In genomic region chr15:35506272-35506870, GRCh38 we compare ENCODE assay signal across 25 cellular contexts. TPM values are rescaled to one million over a fixed set of nuclear protein-coding genes. Genes with fewer than 3 reads are reported as not detected.
A peak's percentile ranks its signal among the peaks of the same experiment; 100 is the strongest.
DNase-seq lines count a peak whose midpoint lies in the region; ATAC-seq, FAIRE-seq and TF ChIP-seq lines count a peak whose summit lies in the region.
"Had no signal": no experiment of that assay in that cellular context is flagged by ENCODE, and none has a peak within 500 bp of the region (broad histone marks: within the 10 kb centered on the region; RNA-seq: fewer than 3 reads in every experiment).

No MANE protein-coding gene starts in this region.

- no peaks in the 10 kb centered on the region for H3K36me3 ChIP-seq in HepG2 (replicated peaks in 1 of 2; ENCODE audit: control insufficient read depth in 1 of 2, insufficient read depth in 2 of 2, low read length in 2 of 2)
- H3K36me3 ChIP-seq in right lobe of liver: no peaks in the 10 kb centered on the region
- no peaks in the 10 kb centered on the region for H3K36me3 ChIP-seq in Panc1 (ENCODE audit: control insufficient read depth, insufficient read depth, low read length)
- H3K36me3 ChIP-seq: heart left ventricle, neutrophil had no signal

- DNase-seq in HepG2 (ENCODE audit: low spot score) (peak; percentile 79), right lobe of liver (no peak), Panc1 (ENCODE audit: low read depth, low spot score) (no peak), left colon (no peak), KBM-7 (no peak), NCI-H774 (lab: John Stamatoyannopoulos, UW) (no peak), OCI-M2 (lab: John Stamatoyannopoulos, UW; ENCODE audit: unreplicated experiment) (no peak)
- DNase-seq: activated CD4-positive, alpha-beta T cell treated with anti-CD3 and anti-CD28 coated beads, Interleukin-2, amount 50 U/mL, for 4 hours; activated effector memory CD4-positive, alpha-beta T cell treated with anti-CD3 and anti-CD28 coated beads, Interleukin-2, amount 50 U/mL, for 16 hours; dermis blood vessel endothelial cell; GOT3; heart left ventricle; immature natural killer cell; NCI-H1105 treated with DMSO at 0.1 percent for 48 hours; NCI-H2081 treated with DMSO at 0.1 percent for 48 hours; NCI-H524 treated with DMSO at 0.1 percent for 48 hours; right cardiac atrium; SIG-M5; substantia nigra; uterus had no signal

- in situ Hi-C loops in HepG2 (cut with HindIII; ENCODE audit: extremely low pct_ligation_motif_present, low pct_unique_long_range_greater_than_20kb) (no loop called here), Panc1 (cut with HindIII; ENCODE audit: low pct_unique_long_range_greater_than_20kb, low sequenced_read_pairs) (no loop called here), KBM-7 (cut with MboI; ENCODE audit: low pct_unique_long_range_greater_than_20kb, low sequenced_read_pairs) (no loop called here)

- POLR2A ChIA-PET in HepG2 (lab: Yijun Ruan, JAX) (no interaction called here), Panc1 (lab: Charles Lee) (no interaction called here)

- FAIRE-seq in HepG2 (lab: Jason Lieb, UNC): peak; percentile 54
- FAIRE-seq: endothelial cell of umbilical vein, GM12891 had no signal

- TF ChIP-seq EP300 in HepG2 (IDR thresholded peaks at IDR 0.05; ENCODE audit: low read depth in 2 of 2, low read length in 2 of 2): peak in 1 of 2 experiments; percentile 10; a peak in 1 of 4 replicates
- no peak for TF ChIP-seq EP300 in HepG2 (CRISPR knock-in tag; IDR thresholded peaks at IDR 0.05; ENCODE audit: borderline replicate concordance)

- H3K27me3 ChIP-seq in HepG2 (ENCODE audit: control insufficient read depth in 1 of 2, insufficient read depth in 2 of 2, low read length in 2 of 2) (no peaks in the 10 kb centered on the region), right lobe of liver (no peaks in the 10 kb centered on the region), Panc1 (ENCODE audit: control insufficient read depth, insufficient read depth, low read length) (no peaks in the 10 kb centered on the region)
- H3K27me3 ChIP-seq: heart left ventricle, neutrophil, uterus had no signal

- H3K9me3 ChIP-seq in HepG2 (ENCODE audit: low read length) (no peaks in the 10 kb centered on the region), right lobe of liver (no peaks in the 10 kb centered on the region), Panc1 (ENCODE audit: control insufficient read depth, insufficient read depth, low read depth, low read length) (no peaks in the 10 kb centered on the region)
- H3K9me3 ChIP-seq: heart left ventricle, neutrophil, uterus had no signal

- intact Hi-C loops in HepG2 (cut with micrococcal nuclease; ENCODE audit: unreplicated experiment): no loop called here
- intact Hi-C loops in right lobe of liver (cut with DNase I): no loop called here
- intact Hi-C loops in Panc1 (cut with micrococcal nuclease; ENCODE audit: unreplicated experiment): no loop called here
- intact Hi-C loops in left colon (cut with DNase I, micrococcal nuclease): no loop called here

- CTCF ChIA-PET in HepG2 (lab: Yijun Ruan, JAX; ENCODE audit: low intra/inter-chr PET ratio, low total read pairs) (no interaction called here), Panc1 (lab: Charles Lee) (interaction anchor here (0.6 kb wide), 1 partner anchor 882 kb away, joined by 5 read pairs; no protein-coding TSS in a partner anchor)

- H3K9ac ChIP-seq in HepG2 (ENCODE audit: insufficient read depth, low read depth, low read length): 0 out of 2 replicates have a peak overlapping the region, but pooled peaks have one; percentile 15

- WGBS in HepG2 (ENCODE audit: low lambda C conversion rate): 18% methylated on average over 5 of the region's 5 CpGs
- 55% methylated on average over 4 of the region's 5 CpGs for WGBS in right lobe of liver (ENCODE audit: insufficient coverage, low coverage, low lambda C conversion rate, missing lambda C conversion rate)

- no peaks in the 10 kb centered on the region for H3K79me2 ChIP-seq in HepG2 (ENCODE audit: insufficient read depth, low read length)

- no peak overlapping the region for H2AFZ ChIP-seq in HepG2 (ENCODE audit: low read length)

- BruUV-seq in HepG2 (replicated peaks; lab: Mats Ljungman, UMichigan) (no TSS peak), Panc1 (replicated peaks; lab: Mats Ljungman, UMichigan) (no TSS peak)

- peak overlapping the region; percentile 32 for H3K27ac ChIP-seq in HepG2 (ENCODE audit: extremely low read length, insufficient read depth, low read length)
- no peak overlapping the region for H3K27ac ChIP-seq in right lobe of liver
- peak overlapping the region; percentile 54; the same call in 1 of the 2 replicates for H3K27ac ChIP-seq in Panc1 (ENCODE audit: low read length)
- H3K27ac ChIP-seq: heart left ventricle, neutrophil, uterus, VCaP had no signal

- H3K4me3 ChIP-seq in HepG2 (replicated peaks in 1 of 3; ENCODE audit: insufficient read depth in 1 of 3, low read depth in 2 of 3, low read length in 3 of 3): no peak overlapping the region; a peak in 1 of 6 replicates
- no peak overlapping the region for H3K4me3 ChIP-seq in right lobe of liver
- H3K4me3 ChIP-seq in Panc1 (ENCODE audit: low read depth in 2 of 2, low read length in 2 of 2): no peak overlapping the region
- H3K4me3 ChIP-seq: heart left ventricle, uterus had no signal

- peak; percentile 96 for ATAC-seq in HepG2
- no peak for ATAC-seq in right lobe of liver
- ATAC-seq in Panc1: no peak
- ATAC-seq in left colon: peak; percentile 52
- no peak for ATAC-seq in HG03045 (IDR thresholded peaks at IDR 0.05; ENCODE audit: unreplicated experiment)
- ATAC-seq: heart left ventricle, right cardiac atrium had no signal

- TF ChIP-seq POLR2A in HepG2 (IDR thresholded peaks at IDR 0.05; ENCODE audit: insufficient read depth in 1 of 2, low read depth in 2 of 2, low read length in 2 of 2): no peak
- no peak for TF ChIP-seq POLR2A in right lobe of liver (IDR thresholded peaks at IDR 0.05)

- TF ChIP-seq CTCF in HepG2 (CRISPR knock-in tag; IDR thresholded peaks at IDR 0.05) (no peak), right lobe of liver (IDR thresholded peaks at IDR 0.05) (no peak), Panc1 (IDR thresholded peaks at IDR 0.05) (no peak)

- H3K4me2 ChIP-seq in HepG2 (ENCODE audit: low read depth, low read length): peak overlapping the region; percentile 58

- TF ChIP-seq RAD21 in HepG2 (CRISPR knock-in tag; IDR thresholded peaks at IDR 0.05): no peak

- H4K20me1 ChIP-seq in HepG2 (ENCODE audit: insufficient read depth, low read length): no peaks in the 10 kb centered on the region

- H3K4me1 ChIP-seq in HepG2 (ENCODE audit: insufficient read depth, low read length): peaks cover 16% of the 10 kb centered on the region
- peaks cover 0 to 5% (median 0%) of the 10 kb centered on the region in 4 donors for H3K4me1 ChIP-seq in right lobe of liver
- H3K4me1 ChIP-seq in Panc1 (ENCODE audit: control insufficient read depth, insufficient read depth, low read length): peaks cover 9% of the 10 kb centered on the region

TF ChIP-seq in HepG2, 621 proteins besides CTCF, POLR2A, EP300 and RAD21 (continues in another document):
- TF ChIP-seq SOX6 (IDR thresholded peaks at IDR 0.05): no peak
- peak; percentile 67 for TF ChIP-seq SOX6 (CRISPR knock-in tag; IDR thresholded peaks at IDR 0.05)
- TF ChIP-seq HMG20B (CRISPR knock-in tag; conservative IDR thresholded peaks at IDR 0.05): 0 out of 2 replicates have a peak, but pooled peaks have one; percentile 33
- TF ChIP-seq, protein P1, sequence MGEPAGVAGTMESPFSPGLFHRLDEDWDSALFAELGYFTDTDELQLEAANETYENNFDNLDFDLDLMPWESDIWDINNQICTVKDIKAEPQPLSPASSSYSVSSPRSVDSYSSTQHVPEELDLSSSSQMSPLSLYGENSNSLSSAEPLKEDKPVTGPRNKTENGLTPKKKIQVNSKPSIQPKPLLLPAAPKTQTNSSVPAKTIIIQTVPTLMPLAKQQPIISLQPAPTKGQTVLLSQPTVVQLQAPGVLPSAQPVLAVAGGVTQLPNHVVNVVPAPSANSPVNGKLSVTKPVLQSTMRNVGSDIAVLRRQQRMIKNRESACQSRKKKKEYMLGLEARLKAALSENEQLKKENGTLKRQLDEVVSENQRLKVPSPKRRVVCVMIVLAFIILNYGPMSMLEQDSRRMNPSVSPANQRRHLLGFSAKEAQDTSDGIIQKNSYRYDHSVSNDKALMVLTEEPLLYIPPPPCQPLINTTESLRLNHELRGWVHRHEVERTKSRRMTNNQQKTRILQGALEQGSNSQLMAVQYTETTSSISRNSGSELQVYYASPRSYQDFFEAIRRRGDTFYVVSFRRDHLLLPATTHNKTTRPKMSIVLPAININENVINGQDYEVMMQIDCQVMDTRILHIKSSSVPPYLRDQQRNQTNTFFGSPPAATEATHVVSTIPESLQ (CRISPR knock-in tag; conservative IDR thresholded peaks at IDR 0.05): no peak
- no peak for TF ChIP-seq GABPA (IDR thresholded peaks at IDR 0.05; ENCODE audit: low read depth, low read length)
- TF ChIP-seq GABPA (CRISPR knock-in tag; IDR thresholded peaks at IDR 0.05; ENCODE audit: low read depth): no peak

RNA-seq across cellular contexts. Expression of gene DPH6, which starts 39.6 kb away (rescaled TPM):
- total RNA-seq in HepG2 (2016; rRNA removed; fragmentation: Illumina TruSeq; extraction: Trizol): 25.8 and 27.0 TPM in 2 replicates
- total RNA-seq in HepG2 (2016; cell fraction: cytosol; rRNA removed; fragmentation: Illumina TruSeq; extraction: Trizol; ENCODE audit: low read depth): 9.5 and 11.4 TPM in 2 replicates
- total RNA-seq in HepG2 (2016; cell fraction: insoluble cytoplasmic fraction; rRNA removed; fragmentation: Illumina TruSeq; extraction: Trizol): 26.9 and 32.4 TPM in 2 replicates
- 7.1 and 8.6 TPM in 2 replicates for total RNA-seq in HepG2 (2016; cell fraction: membrane; rRNA removed; fragmentation: Illumina TruSeq; extraction: Trizol)
- 50.3 and 53.4 TPM in 2 replicates for total RNA-seq in HepG2 (2016; cell fraction: nucleus; rRNA removed; fragmentation: Illumina TruSeq; extraction: Trizol)
- 7.2 and 10.2 TPM in 2 replicates for polyA plus RNA-seq in HepG2 (2011; rRNA removed)
- 5.6 and 6.1 TPM in 2 replicates for polyA plus RNA-seq in HepG2 (2011; cell fraction: cytosol; rRNA removed)
- polyA plus RNA-seq in HepG2 (2011; cell fraction: nucleus; rRNA removed): 9.4 and 11.6 TPM in 2 replicates
- 8.5 and 13.1 TPM in 2 replicates for polyA plus RNA-seq in HepG2 (2012)
- 3.2 and 3.3 TPM in 2 replicates for polyA plus RNA-seq in HepG2 (2016; cell fraction: cytosol; fragmentation: Illumina TruSeq; extraction: Trizol; ENCODE audit: low read depth)
- 19.6 and 20.9 TPM in 2 replicates for polyA plus RNA-seq in HepG2 (2016; cell fraction: insoluble cytoplasmic fraction; fragmentation: Illumina TruSeq; extraction: Trizol; ENCODE audit: low read depth)
- polyA plus RNA-seq in HepG2 (2016; cell fraction: membrane; fragmentation: Illumina TruSeq; extraction: Trizol; ENCODE audit: low read depth): 3.7 and 4.9 TPM in 2 replicates
- 9.3 and 10.9 TPM in 2 replicates for polyA plus RNA-seq in HepG2 (2016; cell fraction: nucleus; fragmentation: Illumina TruSeq; extraction: Trizol; ENCODE audit: insufficient read depth, low read depth)
- 14.0 and 16.7 TPM in 2 replicates for polyA minus RNA-seq in HepG2 (2011; rRNA and poly(A)+ RNA removed; ENCODE audit: low replicate concordance)
- polyA minus RNA-seq in HepG2 (2011; cell fraction: cytosol; rRNA and poly(A)+ RNA removed): 3.7 and 6.4 TPM in 2 replicates
- polyA minus RNA-seq in HepG2 (2011; cell fraction: nucleus; rRNA and poly(A)+ RNA removed): 117 and 125 TPM in 2 replicates
- total RNA-seq in right lobe of liver: 10 to 100 TPM in 1 of 6 experiments, 1 to 10 TPM in 5; 5.5 to 12.8 (median 6.9) TPM
- 24.0 TPM for total RNA-seq in Panc1 (2021; ENCODE audit: unreplicated experiment)
- 15.8 TPM for polyA plus RNA-seq in Panc1 (2012; ENCODE audit: insufficient read length)
- total RNA-seq in left colon: 10 to 100 TPM; 16.2 to 19.4 TPM

Comparison
In these comparisons a context has a peak if more than half of its experiments do, and no peak if none do; other contexts are left out.
1. ATAC-seq: peak in HepG2 (single experiment) and left colon (single experiment); none in right lobe of liver (0 of 4), Panc1 (single experiment) and HG03045 (single experiment).
2. H3K27ac ChIP-seq: peak in HepG2 (single experiment) and Panc1 (single experiment); none in right lobe of liver (0 of 3).